In the genomic region with DNA sequence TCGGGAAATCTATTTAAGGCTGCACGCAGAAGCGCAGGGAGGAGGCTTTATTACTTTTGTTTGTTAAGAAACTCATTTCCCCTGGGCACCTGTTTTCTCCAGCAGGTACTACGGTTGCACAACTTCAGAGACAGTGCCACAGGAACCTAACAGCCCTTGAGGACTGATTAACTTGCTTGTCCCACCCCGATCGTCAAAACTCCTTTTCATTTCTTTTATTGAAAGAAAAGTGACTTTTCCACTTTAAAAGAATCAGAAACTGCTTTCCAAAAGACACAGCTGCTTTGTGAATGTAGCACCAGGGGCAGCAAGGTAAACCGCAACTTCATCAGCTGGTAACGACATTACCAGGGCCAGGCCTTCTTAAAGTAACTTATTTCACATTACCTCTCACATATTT, we compare ENCODE assay signal across 8 cellular contexts. TPM values are rescaled to one million over a fixed set of nuclear protein-coding genes. Genes with fewer than 3 reads are reported as not detected.
DNase-seq lines count a peak whose midpoint lies in the region; ATAC-seq and TF ChIP-seq lines count a peak whose summit lies in the region.

No MANE protein-coding gene starts in this region.

- peaks cover 6 to 72% (median 65%) of the 10 kb centered on the region in 9 donors for H3K4me1 ChIP-seq in heart right ventricle

- CTCF ChIA-PET in WTC11 (lab: Charles Lee): no interaction called here

- ATAC-seq in heart right ventricle: no peak
- no peak for ATAC-seq in left ventricle myocardium superior
- no peak for ATAC-seq in WTC11
- no peak for ATAC-seq in stimulated activated naive CD8-positive, alpha-beta T cell treated with anti-CD3 and anti-CD28 coated beads, Interleukin-15, amount 100 ng/mL, for 72 hours
- no peak for ATAC-seq in GM19397 (IDR thresholded peaks at IDR 0.05; ENCODE audit: unreplicated experiment)

- peaks cover 57% of the 10 kb centered on the region for H3K4me1 Mint-ChIP-seq in WTC11
- H3K4me1 Mint-ChIP-seq in stimulated activated naive CD8-positive, alpha-beta T cell treated with anti-CD3 and anti-CD28 coated beads, Interleukin-15, amount 100 ng/mL, for 72 hours: peaks cover 70% of the 10 kb centered on the region

- WGBS in heart right ventricle, 2 donors: 2 to 3% methylated on average over 8 of the region's 8 CpGs

- no peaks in the 10 kb centered on the region for H3K9me3 ChIP-seq in heart right ventricle

- POLR2A ChIA-PET in WTC11 (lab: Charles Lee): interaction anchor here (0.7 to 2.9 kb wide), 4 partner anchors 8 to 201 kb away, joined by 3 to 16 read pairs (median 4); no protein-coding TSS in a partner anchor

- H3K27me3 Mint-ChIP-seq in WTC11 (ENCODE audit: low read depth): no peaks in the 10 kb centered on the region
- H3K27me3 Mint-ChIP-seq in stimulated activated naive CD8-positive, alpha-beta T cell treated with anti-CD3 and anti-CD28 coated beads, Interleukin-15, amount 100 ng/mL, for 72 hours: no peaks in the 10 kb centered on the region

- no peaks in the 10 kb centered on the region for H3K27me3 ChIP-seq in heart right ventricle

- H3K27ac Mint-ChIP-seq in WTC11: peak overlapping the region; percentile 70; the same call in 1 of the 2 replicates
- H3K27ac Mint-ChIP-seq in stimulated activated naive CD8-positive, alpha-beta T cell treated with anti-CD3 and anti-CD28 coated beads, Interleukin-15, amount 100 ng/mL, for 72 hours: peak overlapping the region; percentile 94 to 99

- H3K4me3 ChIP-seq in heart right ventricle (peak overlapping the region; percentile 71 to 99 (median 92)), iPS-11a (ENCODE audit: low read depth, low read length) (peak overlapping the region; percentile 99)

- peak overlapping the region; percentile 92 for H3K4me3 Mint-ChIP-seq in WTC11
- H3K4me3 Mint-ChIP-seq in stimulated activated naive CD8-positive, alpha-beta T cell treated with anti-CD3 and anti-CD28 coated beads, Interleukin-15, amount 100 ng/mL, for 72 hours: peak overlapping the region; percentile 94 to 95

- no peak for TF ChIP-seq CTCF in heart right ventricle (IDR thresholded peaks at IDR 0.05)
- no peak for TF ChIP-seq CTCF in WTC11 (IDR thresholded peaks at IDR 0.05)

- peak overlapping the region; percentile 97 to 100 (median 100) for H3K27ac ChIP-seq in heart right ventricle

- intact Hi-C loops in heart right ventricle (cut with DNase I): loop anchor here in 6 of 10 donors (5.0 to 10.0 kb wide), 5 partner anchors 41 to 311 kb away; a partner anchor contains a TSS
- intact Hi-C loops in left ventricle myocardium superior (cut with micrococcal nuclease): no loop called here
- intact Hi-C loops in posterior cingulate gyrus (cut with DNase I): loop anchor here (10.0 kb wide), 2 partner anchors 299 to 301 kb away; a partner anchor contains a TSS

- no peak for DNase-seq in heart right ventricle
- no peak for DNase-seq in left ventricle myocardium superior
- DNase-seq in WTC11 (ENCODE audit: low spot score): no peak
- no peak for DNase-seq in stimulated activated naive CD8-positive, alpha-beta T cell treated with anti-CD3 and anti-CD28 coated beads, Interleukin-15, amount 100 ng/mL, for 72 hours
- no peak for DNase-seq in midbrain (lab: John Stamatoyannopoulos, UW)
- no peak for DNase-seq in posterior cingulate gyrus

- H3K36me3 ChIP-seq in heart right ventricle: peaks cover 0 to 32% (median 0%) of the 10 kb centered on the region in 9 donors

- H3K36me3 Mint-ChIP-seq in WTC11: peaks cover 24% of the 10 kb centered on the region

- H3K9me3 Mint-ChIP-seq in WTC11: no peaks in the 10 kb centered on the region
- no peaks in the 10 kb centered on the region for H3K9me3 Mint-ChIP-seq in stimulated activated naive CD8-positive, alpha-beta T cell treated with anti-CD3 and anti-CD28 coated beads, Interleukin-15, amount 100 ng/mL, for 72 hours

TF ChIP-seq in WTC11, 78 proteins besides CTCF, POLR2A, EP300 and RAD21 (continues in another document):
- TF ChIP-seq CBFB (CRISPR knock-in tag; IDR thresholded peaks at IDR 0.05; ENCODE audit: low read depth) (no peak), ZNF219 (CRISPR knock-in tag; IDR thresholded peaks at IDR 0.05; ENCODE audit: borderline replicate concordance) (no peak), OVOL2 (CRISPR knock-in tag; IDR thresholded peaks at IDR 0.05; ENCODE audit: borderline replicate concordance) (no peak), TEAD4 (CRISPR knock-in tag; IDR thresholded peaks at IDR 0.05) (no peak), CREM (CRISPR knock-in tag; IDR thresholded peaks at IDR 0.05) (no peak), ETV6 (CRISPR knock-in tag; IDR thresholded peaks at IDR 0.05) (no peak), NR3C1 (CRISPR knock-in tag; conservative IDR thresholded peaks at IDR 0.05; ENCODE audit: low read depth) (no peak), TEAD1 (CRISPR knock-in tag; IDR thresholded peaks at IDR 0.05) (no peak), ZNF416 (CRISPR knock-in tag; IDR thresholded peaks at IDR 0.05) (no peak), ZBTB21 (CRISPR knock-in tag; IDR thresholded peaks at IDR 0.05; ENCODE audit: borderline replicate concordance) (no peak)
- TF ChIP-seq, protein P1, sequence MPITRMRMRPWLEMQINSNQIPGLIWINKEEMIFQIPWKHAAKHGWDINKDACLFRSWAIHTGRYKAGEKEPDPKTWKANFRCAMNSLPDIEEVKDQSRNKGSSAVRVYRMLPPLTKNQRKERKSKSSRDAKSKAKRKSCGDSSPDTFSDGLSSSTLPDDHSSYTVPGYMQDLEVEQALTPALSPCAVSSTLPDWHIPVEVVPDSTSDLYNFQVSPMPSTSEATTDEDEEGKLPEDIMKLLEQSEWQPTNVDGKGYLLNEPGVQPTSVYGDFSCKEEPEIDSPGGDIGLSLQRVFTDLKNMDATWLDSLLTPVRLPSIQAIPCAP (CRISPR knock-in tag; IDR thresholded peaks at IDR 0.05): no peak
- TF ChIP-seq, protein P2, sequence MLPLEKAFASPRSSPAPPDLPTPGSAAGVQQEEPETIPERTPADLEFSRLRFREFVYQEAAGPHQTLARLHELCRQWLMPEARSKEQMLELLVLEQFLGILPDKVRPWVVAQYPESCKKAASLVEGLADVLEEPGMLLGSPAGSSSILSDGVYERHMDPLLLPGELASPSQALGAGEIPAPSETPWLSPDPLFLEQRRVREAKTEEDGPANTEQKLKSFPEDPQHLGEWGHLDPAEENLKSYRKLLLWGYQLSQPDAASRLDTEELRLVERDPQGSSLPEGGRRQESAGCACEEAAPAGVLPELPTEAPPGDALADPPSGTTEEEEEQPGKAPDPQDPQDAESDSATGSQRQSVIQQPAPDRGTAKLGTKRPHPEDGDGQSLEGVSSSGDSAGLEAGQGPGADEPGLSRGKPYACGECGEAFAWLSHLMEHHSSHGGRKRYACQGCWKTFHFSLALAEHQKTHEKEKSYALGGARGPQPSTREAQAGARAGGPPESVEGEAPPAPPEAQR (CRISPR knock-in tag; IDR thresholded peaks at IDR 0.05): no peak
- TF ChIP-seq, protein P3, sequence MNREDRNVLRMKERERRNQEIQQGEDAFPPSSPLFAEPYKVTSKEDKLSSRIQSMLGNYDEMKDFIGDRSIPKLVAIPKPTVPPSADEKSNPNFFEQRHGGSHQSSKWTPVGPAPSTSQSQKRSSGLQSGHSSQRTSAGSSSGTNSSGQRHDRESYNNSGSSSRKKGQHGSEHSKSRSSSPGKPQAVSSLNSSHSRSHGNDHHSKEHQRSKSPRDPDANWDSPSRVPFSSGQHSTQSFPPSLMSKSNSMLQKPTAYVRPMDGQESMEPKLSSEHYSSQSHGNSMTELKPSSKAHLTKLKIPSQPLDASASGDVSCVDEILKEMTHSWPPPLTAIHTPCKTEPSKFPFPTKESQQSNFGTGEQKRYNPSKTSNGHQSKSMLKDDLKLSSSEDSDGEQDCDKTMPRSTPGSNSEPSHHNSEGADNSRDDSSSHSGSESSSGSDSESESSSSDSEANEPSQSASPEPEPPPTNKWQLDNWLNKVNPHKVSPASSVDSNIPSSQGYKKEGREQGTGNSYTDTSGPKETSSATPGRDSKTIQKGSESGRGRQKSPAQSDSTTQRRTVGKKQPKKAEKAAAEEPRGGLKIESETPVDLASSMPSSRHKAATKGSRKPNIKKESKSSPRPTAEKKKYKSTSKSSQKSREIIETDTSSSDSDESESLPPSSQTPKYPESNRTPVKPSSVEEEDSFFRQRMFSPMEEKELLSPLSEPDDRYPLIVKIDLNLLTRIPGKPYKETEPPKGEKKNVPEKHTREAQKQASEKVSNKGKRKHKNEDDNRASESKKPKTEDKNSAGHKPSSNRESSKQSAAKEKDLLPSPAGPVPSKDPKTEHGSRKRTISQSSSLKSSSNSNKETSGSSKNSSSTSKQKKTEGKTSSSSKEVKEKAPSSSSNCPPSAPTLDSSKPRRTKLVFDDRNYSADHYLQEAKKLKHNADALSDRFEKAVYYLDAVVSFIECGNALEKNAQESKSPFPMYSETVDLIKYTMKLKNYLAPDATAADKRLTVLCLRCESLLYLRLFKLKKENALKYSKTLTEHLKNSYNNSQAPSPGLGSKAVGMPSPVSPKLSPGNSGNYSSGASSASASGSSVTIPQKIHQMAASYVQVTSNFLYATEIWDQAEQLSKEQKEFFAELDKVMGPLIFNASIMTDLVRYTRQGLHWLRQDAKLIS (CRISPR knock-in tag; IDR thresholded peaks at IDR 0.05; ENCODE audit: borderline replicate concordance): no peak
- TF ChIP-seq, protein P4, sequence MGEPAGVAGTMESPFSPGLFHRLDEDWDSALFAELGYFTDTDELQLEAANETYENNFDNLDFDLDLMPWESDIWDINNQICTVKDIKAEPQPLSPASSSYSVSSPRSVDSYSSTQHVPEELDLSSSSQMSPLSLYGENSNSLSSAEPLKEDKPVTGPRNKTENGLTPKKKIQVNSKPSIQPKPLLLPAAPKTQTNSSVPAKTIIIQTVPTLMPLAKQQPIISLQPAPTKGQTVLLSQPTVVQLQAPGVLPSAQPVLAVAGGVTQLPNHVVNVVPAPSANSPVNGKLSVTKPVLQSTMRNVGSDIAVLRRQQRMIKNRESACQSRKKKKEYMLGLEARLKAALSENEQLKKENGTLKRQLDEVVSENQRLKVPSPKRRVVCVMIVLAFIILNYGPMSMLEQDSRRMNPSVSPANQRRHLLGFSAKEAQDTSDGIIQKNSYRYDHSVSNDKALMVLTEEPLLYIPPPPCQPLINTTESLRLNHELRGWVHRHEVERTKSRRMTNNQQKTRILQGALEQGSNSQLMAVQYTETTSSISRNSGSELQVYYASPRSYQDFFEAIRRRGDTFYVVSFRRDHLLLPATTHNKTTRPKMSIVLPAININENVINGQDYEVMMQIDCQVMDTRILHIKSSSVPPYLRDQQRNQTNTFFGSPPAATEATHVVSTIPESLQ (CRISPR knock-in tag; IDR thresholded peaks at IDR 0.05): no peak

RNA-seq across cellular contexts. Expression of a gene that starts 1.5 kb away (rescaled TPM):
- 10 to 100 TPM; 38.1 to 71.4 (median 49.0) TPM for total RNA-seq in heart right ventricle
- 100 to 1,000 TPM in 1 of 2 donors, 10 to 100 TPM in 1; 32.4 to 127 TPM for polyA plus RNA-seq in heart right ventricle
- total RNA-seq in left ventricle myocardium superior: 49.4 TPM
- 176 to 219 TPM (median 191 TPM) in 3 replicates for total RNA-seq in WTC11 (2021)
